Comparison of ENCODE assay signal across 1 cellular context in the genomic region with DNA sequence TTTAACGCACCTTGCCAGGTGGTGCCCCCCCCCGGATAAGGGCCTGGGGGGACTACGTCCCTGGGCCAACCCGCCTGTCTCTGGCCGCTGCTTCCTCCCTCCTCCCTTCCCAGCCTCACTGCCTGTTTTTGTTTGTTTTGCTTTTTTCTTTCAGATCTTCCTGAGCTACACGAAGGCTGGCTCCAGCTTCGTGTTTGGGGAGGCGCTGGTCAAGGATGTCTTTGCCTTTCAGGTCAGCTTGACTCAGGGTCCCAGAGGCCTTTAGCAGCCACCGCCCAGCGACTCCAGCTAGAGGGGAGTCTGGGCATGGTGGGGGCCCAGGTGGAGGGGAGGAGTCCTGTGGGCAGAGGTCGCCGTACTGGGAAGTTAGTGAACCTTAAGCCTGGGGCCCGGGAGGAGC.
A peak's percentile ranks its signal among the peaks of the same experiment; 100 is the strongest.
TF ChIP-seq lines count a peak whose summit lies in the region.

No MANE protein-coding gene starts in this region.

TF ChIP-seq in HepG2, 621 proteins besides CTCF, POLR2A, EP300 and RAD21 (continued from another document and continues in another):
- TF ChIP-seq PHB2 (IDR thresholded peaks at IDR 0.05; ENCODE audit: partially characterized antibody) (no peak), HOXA7 (CRISPR knock-in tag; IDR thresholded peaks at IDR 0.05) (no peak), SOX13 (IDR thresholded peaks at IDR 0.05) (no peak), SOX13 (CRISPR knock-in tag; conservative IDR thresholded peaks at IDR 0.05 in 1 of 2, IDR thresholded peaks at IDR 0.05 in 1 of 2) (no peak), RORA (CRISPR knock-in tag; IDR thresholded peaks at IDR 0.05) (no peak), BRCA1 (CRISPR knock-in tag; IDR thresholded peaks at IDR 0.05) (no peak), ZSCAN21 (CRISPR knock-in tag; IDR thresholded peaks at IDR 0.05; ENCODE audit: borderline replicate concordance) (no peak), THAP11 (CRISPR knock-in tag; IDR thresholded peaks at IDR 0.05) (no peak), ZNF510 (CRISPR knock-in tag; IDR thresholded peaks at IDR 0.05; ENCODE audit: low read depth) (no peak), ZSCAN20 (CRISPR knock-in tag; IDR thresholded peaks at IDR 0.05; ENCODE audit: borderline replicate concordance) (no peak), CEBPG (CRISPR knock-in tag; IDR thresholded peaks at IDR 0.05) (no peak), SP1 (IDR thresholded peaks at IDR 0.05) (no peak), SP1 (CRISPR knock-in tag; IDR thresholded peaks at IDR 0.05) (no peak), BCL6 (CRISPR knock-in tag; IDR thresholded peaks at IDR 0.05) (no peak), TEAD2 (CRISPR knock-in tag; IDR thresholded peaks at IDR 0.05) (no peak), MZF1 (CRISPR knock-in tag; IDR thresholded peaks at IDR 0.05; ENCODE audit: borderline replicate concordance) (peak; percentile 97), ZFP1 (CRISPR knock-in tag; IDR thresholded peaks at IDR 0.05) (no peak), KDM5A (IDR thresholded peaks at IDR 0.05; ENCODE audit: borderline replicate concordance, low read length) (no peak), ZNF17 (CRISPR knock-in tag; IDR thresholded peaks at IDR 0.05) (no peak), ZNF451 (CRISPR knock-in tag; IDR thresholded peaks at IDR 0.05) (no peak), ZFP41 (CRISPR knock-in tag; IDR thresholded peaks at IDR 0.05; ENCODE audit: borderline replicate concordance) (no peak), FOSL2 (CRISPR knock-in tag; IDR thresholded peaks at IDR 0.05) (no peak), HNRNPL (IDR thresholded peaks at IDR 0.05; ENCODE audit: low read depth, low read length) (no peak), ETV5 (CRISPR knock-in tag; IDR thresholded peaks at IDR 0.05; ENCODE audit: borderline replicate concordance) (peak; percentile 41; the same call in 1 of the 2 replicates), KDM4B (CRISPR knock-in tag; IDR thresholded peaks at IDR 0.05) (no peak), XBP1 (CRISPR knock-in tag; IDR thresholded peaks at IDR 0.05) (no peak), ZNF75D (CRISPR knock-in tag; IDR thresholded peaks at IDR 0.05; ENCODE audit: borderline replicate concordance) (no peak), ZNF790 (CRISPR knock-in tag; IDR thresholded peaks at IDR 0.05; ENCODE audit: borderline replicate concordance) (no peak), NFKBIZ (CRISPR knock-in tag; IDR thresholded peaks at IDR 0.05) (no peak), RFXANK (CRISPR knock-in tag; IDR thresholded peaks at IDR 0.05) (no peak), NR2F6 (IDR thresholded peaks at IDR 0.05) (0 out of 2 replicates have a peak, but pooled peaks have one; percentile 14), NR2F6 (CRISPR knock-in tag; IDR thresholded peaks at IDR 0.05) (0 out of 2 replicates have a peak, but pooled peaks have one; percentile 23), ELF4 (CRISPR knock-in tag; IDR thresholded peaks at IDR 0.05; ENCODE audit: borderline replicate concordance) (no peak), NBN (conservative IDR thresholded peaks at IDR 0.05) (no peak), MLLT10 (CRISPR knock-in tag; IDR thresholded peaks at IDR 0.05) (no peak), ZFP62 (CRISPR knock-in tag; IDR thresholded peaks at IDR 0.05) (no peak)
- TF ChIP-seq, protein P1, sequence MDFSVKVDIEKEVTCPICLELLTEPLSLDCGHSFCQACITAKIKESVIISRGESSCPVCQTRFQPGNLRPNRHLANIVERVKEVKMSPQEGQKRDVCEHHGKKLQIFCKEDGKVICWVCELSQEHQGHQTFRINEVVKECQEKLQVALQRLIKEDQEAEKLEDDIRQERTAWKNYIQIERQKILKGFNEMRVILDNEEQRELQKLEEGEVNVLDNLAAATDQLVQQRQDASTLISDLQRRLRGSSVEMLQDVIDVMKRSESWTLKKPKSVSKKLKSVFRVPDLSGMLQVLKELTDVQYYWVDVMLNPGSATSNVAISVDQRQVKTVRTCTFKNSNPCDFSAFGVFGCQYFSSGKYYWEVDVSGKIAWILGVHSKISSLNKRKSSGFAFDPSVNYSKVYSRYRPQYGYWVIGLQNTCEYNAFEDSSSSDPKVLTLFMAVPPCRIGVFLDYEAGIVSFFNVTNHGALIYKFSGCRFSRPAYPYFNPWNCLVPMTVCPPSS (IDR thresholded peaks at IDR 0.05): no peak
- TF ChIP-seq, protein P2, sequence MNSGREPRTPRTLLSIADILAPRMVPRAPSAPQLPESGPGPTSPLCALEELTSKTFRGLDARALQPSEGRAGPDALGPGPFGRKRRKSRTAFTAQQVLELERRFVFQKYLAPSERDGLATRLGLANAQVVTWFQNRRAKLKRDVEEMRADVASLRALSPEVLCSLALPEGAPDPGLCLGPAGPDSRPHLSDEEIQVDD (CRISPR knock-in tag; IDR thresholded peaks at IDR 0.05; ENCODE audit: borderline replicate concordance): no peak
- TF ChIP-seq, protein P3, sequence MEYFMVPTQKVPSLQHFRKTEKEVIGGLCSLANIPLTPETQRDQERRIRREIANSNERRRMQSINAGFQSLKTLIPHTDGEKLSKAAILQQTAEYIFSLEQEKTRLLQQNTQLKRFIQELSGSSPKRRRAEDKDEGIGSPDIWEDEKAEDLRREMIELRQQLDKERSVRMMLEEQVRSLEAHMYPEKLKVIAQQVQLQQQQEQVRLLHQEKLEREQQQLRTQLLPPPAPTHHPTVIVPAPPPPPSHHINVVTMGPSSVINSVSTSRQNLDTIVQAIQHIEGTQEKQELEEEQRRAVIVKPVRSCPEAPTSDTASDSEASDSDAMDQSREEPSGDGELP (IDR thresholded peaks at IDR 0.05; ENCODE audit: borderline replicate concordance, low read depth): peak; percentile 44; the same call in 1 of the 2 replicates
- TF ChIP-seq, protein P4, sequence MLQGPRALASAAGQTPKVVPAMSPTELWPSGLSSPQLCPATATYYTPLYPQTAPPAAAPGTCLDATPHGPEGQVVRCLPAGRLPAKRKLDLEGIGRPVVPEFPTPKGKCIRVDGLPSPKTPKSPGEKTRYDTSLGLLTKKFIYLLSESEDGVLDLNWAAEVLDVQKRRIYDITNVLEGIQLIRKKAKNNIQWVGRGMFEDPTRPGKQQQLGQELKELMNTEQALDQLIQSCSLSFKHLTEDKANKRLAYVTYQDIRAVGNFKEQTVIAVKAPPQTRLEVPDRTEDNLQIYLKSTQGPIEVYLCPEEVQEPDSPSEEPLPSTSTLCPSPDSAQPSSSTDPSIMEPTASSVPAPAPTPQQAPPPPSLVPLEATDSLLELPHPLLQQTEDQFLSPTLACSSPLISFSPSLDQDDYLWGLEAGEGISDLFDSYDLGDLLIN (CRISPR knock-in tag; IDR thresholded peaks at IDR 0.05; ENCODE audit: borderline replicate concordance): no peak
- TF ChIP-seq, protein P5, sequence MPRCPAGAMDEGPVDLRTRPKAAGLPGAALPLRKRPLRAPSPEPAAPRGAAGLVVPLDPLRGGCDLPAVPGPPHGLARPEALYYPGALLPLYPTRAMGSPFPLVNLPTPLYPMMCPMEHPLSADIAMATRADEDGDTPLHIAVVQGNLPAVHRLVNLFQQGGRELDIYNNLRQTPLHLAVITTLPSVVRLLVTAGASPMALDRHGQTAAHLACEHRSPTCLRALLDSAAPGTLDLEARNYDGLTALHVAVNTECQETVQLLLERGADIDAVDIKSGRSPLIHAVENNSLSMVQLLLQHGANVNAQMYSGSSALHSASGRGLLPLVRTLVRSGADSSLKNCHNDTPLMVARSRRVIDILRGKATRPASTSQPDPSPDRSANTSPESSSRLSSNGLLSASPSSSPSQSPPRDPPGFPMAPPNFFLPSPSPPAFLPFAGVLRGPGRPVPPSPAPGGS (CRISPR knock-in tag; IDR thresholded peaks at IDR 0.05): no peak
- TF ChIP-seq, protein P6, sequence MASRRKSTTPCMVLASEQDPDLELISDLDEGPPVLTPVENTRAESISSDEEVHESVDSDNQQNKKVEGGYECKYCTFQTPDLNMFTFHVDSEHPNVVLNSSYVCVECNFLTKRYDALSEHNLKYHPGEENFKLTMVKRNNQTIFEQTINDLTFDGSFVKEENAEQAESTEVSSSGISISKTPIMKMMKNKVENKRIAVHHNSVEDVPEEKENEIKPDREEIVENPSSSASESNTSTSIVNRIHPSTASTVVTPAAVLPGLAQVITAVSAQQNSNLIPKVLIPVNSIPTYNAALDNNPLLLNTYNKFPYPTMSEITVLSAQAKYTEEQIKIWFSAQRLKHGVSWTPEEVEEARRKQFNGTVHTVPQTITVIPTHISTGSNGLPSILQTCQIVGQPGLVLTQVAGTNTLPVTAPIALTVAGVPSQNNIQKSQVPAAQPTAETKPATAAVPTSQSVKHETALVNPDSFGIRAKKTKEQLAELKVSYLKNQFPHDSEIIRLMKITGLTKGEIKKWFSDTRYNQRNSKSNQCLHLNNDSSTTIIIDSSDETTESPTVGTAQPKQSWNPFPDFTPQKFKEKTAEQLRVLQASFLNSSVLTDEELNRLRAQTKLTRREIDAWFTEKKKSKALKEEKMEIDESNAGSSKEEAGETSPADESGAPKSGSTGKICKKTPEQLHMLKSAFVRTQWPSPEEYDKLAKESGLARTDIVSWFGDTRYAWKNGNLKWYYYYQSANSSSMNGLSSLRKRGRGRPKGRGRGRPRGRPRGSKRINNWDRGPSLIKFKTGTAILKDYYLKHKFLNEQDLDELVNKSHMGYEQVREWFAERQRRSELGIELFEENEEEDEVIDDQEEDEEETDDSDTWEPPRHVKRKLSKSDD (CRISPR knock-in tag; IDR thresholded peaks at IDR 0.05; ENCODE audit: low read depth): no peak
- TF ChIP-seq, protein P7, sequence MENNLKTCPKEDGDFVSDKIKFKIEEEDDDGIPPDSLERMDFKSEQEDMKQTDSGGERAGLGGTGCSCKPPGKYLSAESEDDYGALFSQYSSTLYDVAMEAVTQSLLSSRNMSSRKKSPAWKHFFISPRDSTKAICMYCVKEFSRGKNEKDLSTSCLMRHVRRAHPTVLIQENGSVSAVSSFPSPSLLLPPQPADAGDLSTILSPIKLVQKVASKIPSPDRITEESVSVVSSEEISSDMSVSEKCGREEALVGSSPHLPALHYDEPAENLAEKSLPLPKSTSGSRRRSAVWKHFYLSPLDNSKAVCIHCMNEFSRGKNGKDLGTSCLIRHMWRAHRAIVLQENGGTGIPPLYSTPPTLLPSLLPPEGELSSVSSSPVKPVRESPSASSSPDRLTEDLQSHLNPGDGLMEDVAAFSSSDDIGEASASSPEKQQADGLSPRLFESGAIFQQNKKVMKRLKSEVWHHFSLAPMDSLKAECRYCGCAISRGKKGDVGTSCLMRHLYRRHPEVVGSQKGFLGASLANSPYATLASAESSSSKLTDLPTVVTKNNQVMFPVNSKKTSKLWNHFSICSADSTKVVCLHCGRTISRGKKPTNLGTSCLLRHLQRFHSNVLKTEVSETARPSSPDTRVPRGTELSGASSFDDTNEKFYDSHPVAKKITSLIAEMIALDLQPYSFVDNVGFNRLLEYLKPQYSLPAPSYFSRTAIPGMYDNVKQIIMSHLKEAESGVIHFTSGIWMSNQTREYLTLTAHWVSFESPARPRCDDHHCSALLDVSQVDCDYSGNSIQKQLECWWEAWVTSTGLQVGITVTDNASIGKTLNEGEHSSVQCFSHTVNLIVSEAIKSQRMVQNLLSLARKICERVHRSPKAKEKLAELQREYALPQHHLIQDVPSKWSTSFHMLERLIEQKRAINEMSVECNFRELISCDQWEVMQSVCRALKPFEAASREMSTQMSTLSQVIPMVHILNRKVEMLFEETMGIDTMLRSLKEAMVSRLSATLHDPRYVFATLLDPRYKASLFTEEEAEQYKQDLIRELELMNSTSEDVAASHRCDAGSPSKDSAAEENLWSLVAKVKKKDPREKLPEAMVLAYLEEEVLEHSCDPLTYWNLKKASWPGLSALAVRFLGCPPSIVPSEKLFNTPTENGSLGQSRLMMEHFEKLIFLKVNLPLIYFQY (CRISPR knock-in tag; IDR thresholded peaks at IDR 0.05; ENCODE audit: borderline replicate concordance): no peak
- TF ChIP-seq, protein P8, sequence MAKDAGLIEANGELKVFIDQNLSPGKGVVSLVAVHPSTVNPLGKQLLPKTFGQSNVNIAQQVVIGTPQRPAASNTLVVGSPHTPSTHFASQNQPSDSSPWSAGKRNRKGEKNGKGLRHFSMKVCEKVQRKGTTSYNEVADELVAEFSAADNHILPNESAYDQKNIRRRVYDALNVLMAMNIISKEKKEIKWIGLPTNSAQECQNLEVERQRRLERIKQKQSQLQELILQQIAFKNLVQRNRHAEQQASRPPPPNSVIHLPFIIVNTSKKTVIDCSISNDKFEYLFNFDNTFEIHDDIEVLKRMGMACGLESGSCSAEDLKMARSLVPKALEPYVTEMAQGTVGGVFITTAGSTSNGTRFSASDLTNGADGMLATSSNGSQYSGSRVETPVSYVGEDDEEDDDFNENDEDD (CRISPR knock-in tag; IDR thresholded peaks at IDR 0.05; ENCODE audit: borderline replicate concordance): no peak
- TF ChIP-seq, protein P9, sequence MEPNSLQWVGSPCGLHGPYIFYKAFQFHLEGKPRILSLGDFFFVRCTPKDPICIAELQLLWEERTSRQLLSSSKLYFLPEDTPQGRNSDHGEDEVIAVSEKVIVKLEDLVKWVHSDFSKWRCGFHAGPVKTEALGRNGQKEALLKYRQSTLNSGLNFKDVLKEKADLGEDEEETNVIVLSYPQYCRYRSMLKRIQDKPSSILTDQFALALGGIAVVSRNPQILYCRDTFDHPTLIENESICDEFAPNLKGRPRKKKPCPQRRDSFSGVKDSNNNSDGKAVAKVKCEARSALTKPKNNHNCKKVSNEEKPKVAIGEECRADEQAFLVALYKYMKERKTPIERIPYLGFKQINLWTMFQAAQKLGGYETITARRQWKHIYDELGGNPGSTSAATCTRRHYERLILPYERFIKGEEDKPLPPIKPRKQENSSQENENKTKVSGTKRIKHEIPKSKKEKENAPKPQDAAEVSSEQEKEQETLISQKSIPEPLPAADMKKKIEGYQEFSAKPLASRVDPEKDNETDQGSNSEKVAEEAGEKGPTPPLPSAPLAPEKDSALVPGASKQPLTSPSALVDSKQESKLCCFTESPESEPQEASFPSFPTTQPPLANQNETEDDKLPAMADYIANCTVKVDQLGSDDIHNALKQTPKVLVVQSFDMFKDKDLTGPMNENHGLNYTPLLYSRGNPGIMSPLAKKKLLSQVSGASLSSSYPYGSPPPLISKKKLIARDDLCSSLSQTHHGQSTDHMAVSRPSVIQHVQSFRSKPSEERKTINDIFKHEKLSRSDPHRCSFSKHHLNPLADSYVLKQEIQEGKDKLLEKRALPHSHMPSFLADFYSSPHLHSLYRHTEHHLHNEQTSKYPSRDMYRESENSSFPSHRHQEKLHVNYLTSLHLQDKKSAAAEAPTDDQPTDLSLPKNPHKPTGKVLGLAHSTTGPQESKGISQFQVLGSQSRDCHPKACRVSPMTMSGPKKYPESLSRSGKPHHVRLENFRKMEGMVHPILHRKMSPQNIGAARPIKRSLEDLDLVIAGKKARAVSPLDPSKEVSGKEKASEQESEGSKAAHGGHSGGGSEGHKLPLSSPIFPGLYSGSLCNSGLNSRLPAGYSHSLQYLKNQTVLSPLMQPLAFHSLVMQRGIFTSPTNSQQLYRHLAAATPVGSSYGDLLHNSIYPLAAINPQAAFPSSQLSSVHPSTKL (CRISPR knock-in tag; IDR thresholded peaks at IDR 0.05): 0 out of 2 replicates have a peak, but pooled peaks have one; percentile 39
- TF ChIP-seq, protein P10, sequence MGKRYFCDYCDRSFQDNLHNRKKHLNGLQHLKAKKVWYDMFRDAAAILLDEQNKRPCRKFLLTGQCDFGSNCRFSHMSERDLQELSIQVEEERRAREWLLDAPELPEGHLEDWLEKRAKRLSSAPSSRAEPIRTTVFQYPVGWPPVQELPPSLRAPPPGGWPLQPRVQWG (CRISPR knock-in tag; IDR thresholded peaks at IDR 0.05; ENCODE audit: borderline replicate concordance, low read depth): no peak
- TF ChIP-seq, protein P11, sequence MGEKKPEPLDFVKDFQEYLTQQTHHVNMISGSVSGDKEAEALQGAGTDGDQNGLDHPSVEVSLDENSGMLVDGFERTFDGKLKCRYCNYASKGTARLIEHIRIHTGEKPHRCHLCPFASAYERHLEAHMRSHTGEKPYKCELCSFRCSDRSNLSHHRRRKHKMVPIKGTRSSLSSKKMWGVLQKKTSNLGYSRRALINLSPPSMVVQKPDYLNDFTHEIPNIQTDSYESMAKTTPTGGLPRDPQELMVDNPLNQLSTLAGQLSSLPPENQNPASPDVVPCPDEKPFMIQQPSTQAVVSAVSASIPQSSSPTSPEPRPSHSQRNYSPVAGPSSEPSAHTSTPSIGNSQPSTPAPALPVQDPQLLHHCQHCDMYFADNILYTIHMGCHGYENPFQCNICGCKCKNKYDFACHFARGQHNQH (CRISPR knock-in tag; IDR thresholded peaks at IDR 0.05): no peak
